30 cellular contexts compared by ENCODE assay signal in the genomic region with DNA sequence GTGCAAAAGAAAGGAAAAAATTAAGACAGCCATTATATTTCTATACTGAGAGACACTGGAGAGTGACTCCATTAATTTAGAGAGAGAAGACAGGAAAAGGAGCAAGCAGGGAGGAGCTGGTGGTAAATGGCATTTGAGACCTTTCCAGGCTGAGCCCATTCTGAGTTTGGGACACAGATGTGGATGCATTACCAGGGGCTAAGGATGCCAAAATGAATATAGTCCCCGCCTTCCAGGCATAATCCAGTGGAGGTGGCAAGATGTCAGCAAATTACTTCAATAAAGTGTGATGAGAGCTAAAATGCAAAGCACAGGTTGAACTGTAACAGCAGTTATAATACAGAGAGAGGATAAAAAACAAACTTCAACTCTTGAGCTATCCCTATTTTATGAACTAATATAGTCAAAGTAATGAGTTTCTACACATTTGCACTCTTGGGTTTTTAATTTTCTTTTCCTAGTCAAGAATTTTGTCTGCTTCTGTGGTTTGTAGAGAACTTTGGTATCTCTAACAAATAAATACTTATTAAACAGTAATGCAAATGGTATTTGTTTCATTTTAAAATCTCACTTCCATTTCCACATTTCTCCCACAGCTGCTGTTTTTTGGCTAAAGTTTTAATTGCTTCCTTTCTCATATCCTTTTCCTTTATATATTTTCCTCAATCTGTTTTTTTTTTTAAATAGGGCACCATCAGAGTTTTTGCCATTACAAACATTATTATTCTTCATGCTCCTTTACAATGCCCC.
"Had no signal": no experiment of that assay in that cellular context is flagged by ENCODE, and none has a peak within 500 bp of the region (broad histone marks: within the 10 kb centered on the region; RNA-seq: fewer than 3 reads in every experiment).

No MANE protein-coding gene starts in this region.

- H3K4me1 Mint-ChIP-seq: nephron; stimulated activated naive B cell treated with anti-CD40 and anti-IgM and Interleukin-4, amounts not matched to agents 10 μg/mL and 1 μg/mL and 100 μg/mL, for 72 hours had no signal

- H3K36me3 ChIP-seq: cardiac muscle cell, right lobe of liver, stomach, thyroid gland, upper lobe of left lung had no signal

- H3K27me3 Mint-ChIP-seq: stimulated activated naive B cell treated with anti-CD40 and anti-IgM and Interleukin-4, amounts not matched to agents 10 μg/mL and 1 μg/mL and 100 μg/mL, for 72 hours had no signal

- DNase-seq: activated CD4-positive, alpha-beta T cell treated with anti-CD3 and anti-CD28 coated beads for 4 hours; activated CD4-positive, alpha-beta T cell treated with anti-CD3 and anti-CD28 coated beads, Interleukin-2, amount 50 U/mL, for 4 hours; activated naive CD4-positive, alpha-beta T cell; activated T-cell treated with anti-CD3 and anti-CD28 coated beads for 4 hours; activated T-cell treated with anti-CD3 and anti-CD28 coated beads, Interleukin-2, amount 50 U/mL, for 72 hours; anterior cingulate cortex; body of pancreas; cerebellar nuclear complex; dorsolateral prefrontal cortex; effector memory CD4-positive, alpha-beta T cell; erythroblast; glutamatergic neuron; islet precursor cell; left cardiac atrium; left ventricle myocardium superior; right lobe of liver; small intestine; stimulated activated CD4-positive, alpha-beta T cell treated with anti-CD3 and anti-CD28 coated beads, Interleukin-1b, Interleukin-23, amount 100 ng/mL, for 48 hours; stimulated activated CD4-positive, alpha-beta T cell treated with anti-CD3 and anti-CD28 coated beads, Interleukin-4, amount 100 ng/mL, for 4 hours; stimulated activated naive B cell treated with anti-CD40 and anti-IgM and Interleukin-4, amounts not matched to agents 10 μg/mL and 1 μg/mL and 100 μg/mL, for 72 hours; stomach; thyroid gland; upper lobe of left lung had no signal

- H3K4me3 ChIP-seq: body of pancreas, cardiac muscle cell, coronary artery, dorsolateral prefrontal cortex, right lobe of liver, stomach, thyroid gland, upper lobe of left lung had no signal

- H3K4me3 Mint-ChIP-seq: activated naive CD8-positive, alpha-beta T cell; activated T-cell treated with anti-CD3 and anti-CD28 coated beads, Interleukin-2, amount 50 U/mL, for 72 hours; nephron; stimulated activated naive B cell treated with anti-CD40 and anti-IgM and Interleukin-4, amounts not matched to agents 10 μg/mL and 1 μg/mL and 100 μg/mL, for 72 hours had no signal

- H3K27ac Mint-ChIP-seq: activated naive CD8-positive, alpha-beta T cell; activated T-cell treated with anti-CD3 and anti-CD28 coated beads, Interleukin-2, amount 50 U/mL, for 72 hours; nephron; progenitor cell of endocrine pancreas; stimulated activated naive B cell treated with anti-CD40 and anti-IgM and Interleukin-4, amounts not matched to agents 10 μg/mL and 1 μg/mL and 100 μg/mL, for 72 hours had no signal

- FAIRE-seq: frontal cortex, small intestine had no signal

- ATAC-seq: activated T-cell treated with anti-CD3 and anti-CD28 coated beads, Interleukin-2, amount 50 U/mL, for 72 hours; body of pancreas; left cardiac atrium; left ventricle myocardium superior; right lobe of liver; stimulated activated naive B cell treated with anti-CD40 and anti-IgM and Interleukin-4, amounts not matched to agents 10 μg/mL and 1 μg/mL and 100 μg/mL, for 72 hours had no signal

- H3K27me3 ChIP-seq: body of pancreas, cardiac muscle cell, right lobe of liver, stomach, thyroid gland, upper lobe of left lung had no signal

- H3K27ac ChIP-seq: body of pancreas, cardiac muscle cell, coronary artery, dorsolateral prefrontal cortex, right lobe of liver, stomach, thyroid gland, upper lobe of left lung, VCaP had no signal

- H3K4me1 ChIP-seq: body of pancreas, right lobe of liver, stomach, thyroid gland, upper lobe of left lung had no signal

- H3K36me3 Mint-ChIP-seq: stimulated activated naive B cell treated with anti-CD40 and anti-IgM and Interleukin-4, amounts not matched to agents 10 μg/mL and 1 μg/mL and 100 μg/mL, for 72 hours had no signal

- H3K9me3 ChIP-seq: body of pancreas, right lobe of liver, thyroid gland had no signal
